In the genomic region with DNA sequence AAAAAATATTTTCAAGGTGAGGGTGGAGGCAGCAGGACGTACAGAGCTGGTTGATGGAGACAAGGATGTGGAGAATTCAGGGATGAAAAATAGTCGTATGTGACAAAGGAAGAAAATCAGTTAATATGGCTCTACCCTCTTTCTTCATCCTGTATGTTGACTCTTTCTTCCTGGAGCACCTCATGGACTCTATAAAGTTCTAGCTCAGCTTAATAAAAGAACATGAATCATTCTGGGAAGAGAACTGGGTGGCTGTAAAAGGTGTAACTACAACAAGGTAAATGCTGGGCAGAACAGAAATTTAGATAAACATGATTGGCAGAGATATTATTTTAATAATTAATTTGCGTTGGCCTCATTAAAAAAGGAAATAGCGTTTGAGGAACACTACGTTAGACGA, we compare ENCODE assay signal across 27 cellular contexts.
"Had no signal": no experiment of that assay in that cellular context is flagged by ENCODE, and none has a peak within 500 bp of the region (broad histone marks: within the 10 kb centered on the region; RNA-seq: fewer than 3 reads in every experiment).

No MANE protein-coding gene starts in this region.

- H3K27me3 ChIP-seq: hepatocyte, left lung, neural progenitor cell, neutrophil, ovary, sigmoid colon, spleen, suprapubic skin, tibial artery, upper lobe of right lung had no signal

- H3K9me3 ChIP-seq: left lung, lower lobe of right lung, neutrophil, ovary, prostate gland, thoracic aorta, tibial artery, upper lobe of right lung had no signal

- H2AFZ ChIP-seq: hepatocyte, neural progenitor cell had no signal

- H3K4me1 ChIP-seq: sigmoid colon, spleen, tibial artery, upper lobe of right lung had no signal

- H3K4me2 ChIP-seq: hepatocyte, neural progenitor cell had no signal

- H3K27ac ChIP-seq: hepatocyte, left lung, lower lobe of right lung, neural progenitor cell, neutrophil, ovary, sigmoid colon, spleen, suprapubic skin, thoracic aorta, tibial artery, upper lobe of right lung had no signal

- H3K9ac ChIP-seq: neural progenitor cell had no signal

- H3K79me2 ChIP-seq: hepatocyte had no signal

- H3K36me3 ChIP-seq: left lung, lower lobe of right lung, neural progenitor cell, neutrophil, ovary, prostate gland, sigmoid colon, spleen, suprapubic skin, thoracic aorta, tibial artery, upper lobe of right lung had no signal

- DNase-seq: islet precursor cell; left colon; left lung; lower lobe of right lung; mammary epithelial cell; mesendoderm; naive B cell; natural killer cell; nephron progenitor cell; occipital lobe; ovary; sigmoid colon; small intestine; spleen; stimulated activated CD4-positive, alpha-beta T cell treated with anti-CD3 and anti-CD28 coated beads, Interleukin-4, amount 100 ng/mL, for 24 hours; stimulated activated naive CD4-positive, alpha-beta T cell; tibial artery; trophoblast cell; upper lobe of right lung had no signal

- FAIRE-seq: small intestine, urothelium cell line had no signal

- ATAC-seq: left colon; lower lobe of right lung; natural killer cell; stimulated activated effector memory CD8-positive, alpha-beta T cell treated with anti-CD3 and anti-CD28 coated beads, Interleukin-12 subunit alpha, Interleukin-12 subunit beta, amount 100 ng/mL, for 72 hours; upper lobe of right lung had no signal

- H3K4me3 ChIP-seq: hepatocyte, left lung, lower lobe of right lung, neural progenitor cell, ovary, prostate gland, sigmoid colon, spleen, suprapubic skin, thoracic aorta, tibial artery, upper lobe of right lung had no signal
